ENCODE assay signal across 16 cellular contexts in genomic region chr5:74200560-74200959, GRCh38.
A peak's percentile ranks its signal among the peaks of the same experiment; 100 is the strongest.
DNase-seq lines count a peak whose midpoint lies in the region; ATAC-seq and TF ChIP-seq lines count a peak whose summit lies in the region.
"Had no signal": no experiment of that assay in that cellular context is flagged by ENCODE, and none has a peak within 500 bp of the region (broad histone marks: within the 10 kb centered on the region; RNA-seq: fewer than 3 reads in every experiment).

No MANE protein-coding gene starts in this region.

- peaks cover 0 to 32% (median 15%) of the 10 kb centered on the region in 12 donors for H3K4me1 ChIP-seq in heart left ventricle
- H3K4me1 ChIP-seq in right atrium auricular region = peaks cover 0 to 29% of the 10 kb centered on the region in 2 donors
- peaks cover 48% of the 10 kb centered on the region for H3K4me1 ChIP-seq in SJCRH30

- WGBS in heart left ventricle, 4 donors = 57 to 87% (median 72%) methylated on average over 2 of the region's 2 CpGs

- peak in 3 of 4 donors; percentile 16 to 48 (median 25) for ATAC-seq in heart left ventricle
- ATAC-seq in sciatic nerve = peak; percentile 80
- ATAC-seq in GM21447 (IDR thresholded peaks at IDR 0.05; ENCODE audit: unreplicated experiment) = no peak

- DNase-seq in heart left ventricle (no peak), right atrium auricular region (ENCODE audit: low spot score) (no peak), NCI-H1930 (lab: John Stamatoyannopoulos, UW) (peak; percentile 14 to 15), SJCRH30 (peak; percentile 81 to 90), sciatic nerve (ENCODE audit: low spot score) (no peak), WERI-Rb-1 (no peak), iPS-NIHi11 (ENCODE audit: low spot score) (no peak)
- DNase-seq: ACHN; activated CD4-positive, alpha-beta T cell treated with anti-CD3 and anti-CD28 coated beads for 1 hour; activated naive CD4-positive, alpha-beta T cell treated with anti-CD3 and anti-CD28 coated beads, Interleukin-2, amount 50 U/mL, for 16 hours; effector CD8-positive, alpha-beta T cell; NCI-H510A; stimulated activated CD4-positive, alpha-beta T cell treated with anti-CD3 and anti-CD28 coated beads, Interleukin-1b, Interleukin-23, amount 100 ng/mL, for 48 hours had no signal

- TF ChIP-seq CTCF in heart left ventricle (IDR thresholded peaks at IDR 0.05) = no peak
- TF ChIP-seq CTCF in right atrium auricular region (IDR thresholded peaks at IDR 0.05) = no peak
- TF ChIP-seq CTCF in WERI-Rb-1 (IDR thresholded peaks at IDR 0.05; ENCODE audit: low read depth, low read length) = no peak

- H3K27me3 ChIP-seq in heart left ventricle = no peaks in the 10 kb centered on the region
- no peaks in the 10 kb centered on the region for H3K27me3 ChIP-seq in right atrium auricular region
- H3K27me3 ChIP-seq in SJCRH30 = no peaks in the 10 kb centered on the region
- no peaks in the 10 kb centered on the region for H3K27me3 ChIP-seq in WERI-Rb-1 (ENCODE audit: insufficient read depth, low read depth, severe bottlenecking)

- intact Hi-C loops in heart left ventricle (cut with DNase I) = loop anchor here in 4 of 10 donors (5.0 to 10.0 kb wide), 3 partner anchors 434 to 444 kb away; partner anchors contain the start of gene ENC1 (in 3 of the 4)
- intact Hi-C loops in sciatic nerve (cut with DNase I) = no loop called here

- H3K4me3 ChIP-seq in heart left ventricle (no peak overlapping the region), right atrium auricular region (no peak overlapping the region), SJCRH30 (peak overlapping the region; percentile 35), WERI-Rb-1 (ENCODE audit: low read depth, low read length) (no peak overlapping the region)
- H3K4me3 ChIP-seq: lung had no signal

- H3K9me3 ChIP-seq in heart left ventricle (no peaks in the 10 kb centered on the region), right atrium auricular region (no peaks in the 10 kb centered on the region), SJCRH30 (replicated peaks) (no peaks in the 10 kb centered on the region), WERI-Rb-1 (ENCODE audit: severe bottlenecking) (no peaks in the 10 kb centered on the region)

- H3K27ac ChIP-seq in heart left ventricle (peak overlapping the region in 3 of 12 donors; percentile 7 to 10 (median 8)), right atrium auricular region (no peak overlapping the region), SJCRH30 (peak overlapping the region; percentile 81), WERI-Rb-1 (no peak overlapping the region)
- H3K27ac ChIP-seq: RWPE1 had no signal

- no peak for TF ChIP-seq POLR2A in heart left ventricle (IDR thresholded peaks at IDR 0.05)

- H3K36me3 ChIP-seq in heart left ventricle (no peaks in the 10 kb centered on the region), right atrium auricular region (no peaks in the 10 kb centered on the region), SJCRH30 (no peaks in the 10 kb centered on the region), WERI-Rb-1 (no peaks in the 10 kb centered on the region)

Comparison
In these comparisons a context has a peak if more than half of its experiments do, and no peak if none do; other contexts are left out.
1. DNase-seq: peak in NCI-H1930 (2 of 2) and SJCRH30 (2 of 2); none in heart left ventricle (0 of 5), right atrium auricular region (single experiment), sciatic nerve (single experiment), WERI-Rb-1 (single experiment) and iPS-NIHi11 (single experiment).